8 cellular contexts compared by ENCODE assay signal in the genomic region with DNA sequence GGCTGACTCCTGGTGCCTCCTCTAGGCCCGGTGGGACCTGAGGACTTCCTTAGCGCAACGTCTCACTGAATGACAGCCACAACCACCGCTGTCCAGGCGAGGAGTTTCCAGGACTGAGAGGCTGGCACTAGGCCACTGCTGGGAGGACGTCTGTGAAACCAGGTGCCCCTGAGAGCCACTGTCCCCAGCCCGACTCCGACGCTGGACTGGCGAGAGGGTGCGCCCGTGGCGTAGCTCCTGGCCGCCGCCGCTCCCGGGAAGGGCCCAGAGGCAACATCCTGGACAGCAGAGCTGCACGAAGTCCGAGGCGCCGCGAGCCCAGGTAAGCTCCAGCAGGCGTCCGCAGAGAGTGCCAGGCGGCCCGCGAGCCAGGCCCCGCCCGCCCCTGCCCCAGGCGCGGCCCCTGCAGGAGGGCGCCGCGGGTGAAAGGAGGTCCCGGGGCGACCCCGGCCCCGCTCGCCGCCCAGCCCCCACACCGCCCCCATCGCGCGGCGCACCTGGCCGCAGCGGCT. TPM values are rescaled to one million over a fixed set of nuclear protein-coding genes. Genes with fewer than 3 reads are reported as not detected.
DNase-seq lines count a peak whose midpoint lies in the region; ATAC-seq and TF ChIP-seq lines count a peak whose summit lies in the region.

No MANE protein-coding gene starts in this region.

- peak overlapping the region in 1 of 3 experiments; percentile 86; a peak in 2 of 7 replicates for H3K27ac Mint-ChIP-seq in H9
- H3K27ac Mint-ChIP-seq in activated CD8-positive, alpha-beta T cell treated with anti-CD3 and anti-CD28 coated beads for 36 hours: peak overlapping the region; percentile 83

- H2BK5ac ChIP-seq in H9 (ENCODE audit: insufficient read length, low read length): no peak overlapping the region

- H2AFZ ChIP-seq in H9 (ENCODE audit: low read length): no peak overlapping the region

- peak overlapping the region; percentile 90 for H3K4me2 ChIP-seq in H9 (ENCODE audit: insufficient read depth, insufficient read length, low read length)

- H3K79me1 ChIP-seq in H9 (ENCODE audit: insufficient read depth, low read depth, low read length, poor library complexity, severe bottlenecking): peaks cover 11% of the 10 kb centered on the region

- H3K9ac ChIP-seq in H9 (ENCODE audit: extremely low read depth, insufficient read length, low read length): peak overlapping the region; percentile 72
- peak overlapping the region; percentile 87 to 90 for H3K9ac ChIP-seq in mucosa of rectum (ENCODE audit: low read depth in 1 of 2, low read length in 2 of 2)

- no peak overlapping the region for H3K56ac ChIP-seq in H9 (ENCODE audit: insufficient read length, low read depth, low read length)

- ATAC-seq in activated CD8-positive, alpha-beta T cell treated with anti-CD3 and anti-CD28 coated beads for 36 hours: peak; percentile 12
- no peak for ATAC-seq in HG03457 (IDR thresholded peaks at IDR 0.05; ENCODE audit: unreplicated experiment)

- peak; percentile 53 for DNase-seq in H9
- DNase-seq in LoVo (ENCODE audit: low spot score): peak; percentile 41
- DNase-seq in activated CD8-positive, alpha-beta T cell treated with anti-CD3 and anti-CD28 coated beads for 36 hours: peak; percentile 36
- no peak for DNase-seq in epithelial cell of proximal tubule (ENCODE audit: low read depth)

- peaks cover 9% of the 10 kb centered on the region for H3K23me2 ChIP-seq in H9 (ENCODE audit: insufficient read length, low read depth, low read length, poor library complexity, severe bottlenecking)

- no peak overlapping the region for H2BK12ac ChIP-seq in H9 (ENCODE audit: insufficient read length, low read depth, low read length)

- no peak overlapping the region for H3T11ph ChIP-seq in H9 (ENCODE audit: low read length)

- TF ChIP-seq CTCF in H9 (conservative IDR thresholded peaks at IDR 0.05) (no peak), epithelial cell of proximal tubule (conservative IDR thresholded peaks at IDR 0.05; ENCODE audit: low read depth, low read length) (no peak)
- TF ChIP-seq CTCF in activated CD8-positive, alpha-beta T cell treated with anti-CD3 and anti-CD28 coated beads for 36 hours (IDR thresholded peaks at IDR 0.05): no peak

- no peak overlapping the region for H3K23ac ChIP-seq in H9 (ENCODE audit: insufficient read length, low read depth, low read length)

- no peaks in the 10 kb centered on the region for H4K20me1 ChIP-seq in H9 (ENCODE audit: control insufficient read depth, insufficient read depth, insufficient read length)

- H3K27me3 Mint-ChIP-seq in H9 (ENCODE audit: low read depth): peaks cover 18% of the 10 kb centered on the region
- no peaks in the 10 kb centered on the region for H3K27me3 Mint-ChIP-seq in activated CD8-positive, alpha-beta T cell treated with anti-CD3 and anti-CD28 coated beads for 36 hours

- H3K27ac ChIP-seq in H9 (ENCODE audit: insufficient read length, low read depth, low read length): no peak overlapping the region
- peak overlapping the region; percentile 96 to 97 for H3K27ac ChIP-seq in mucosa of rectum (ENCODE audit: low read depth in 2 of 2, low read length in 2 of 2)
- peak overlapping the region; percentile 97 for H3K27ac ChIP-seq in thymus (ENCODE audit: low read depth)

- CTCF ChIA-PET in activated CD8-positive, alpha-beta T cell treated with anti-CD3 and anti-CD28 coated beads for 36 hours (lab: Charles Lee): interaction anchor here (0.9 to 1.5 kb wide), 3 partner anchors 15 to 58 kb away, joined by 3 to 4 read pairs (median 4); no protein-coding TSS in a partner anchor

- H3K4ac ChIP-seq in H9 (ENCODE audit: low read depth, low read length): no peak overlapping the region

- H3K14ac ChIP-seq in H9 (ENCODE audit: insufficient read depth, low read length): peak overlapping the region; percentile 90; the same call in 1 of the 2 replicates

- H3K27me3 ChIP-seq in H9 (ENCODE audit: insufficient read depth, low read length): no peaks in the 10 kb centered on the region
- H3K27me3 ChIP-seq in mucosa of rectum (ENCODE audit: control insufficient read depth in 2 of 2, insufficient read depth in 2 of 2, low read length in 2 of 2): no peaks in the 10 kb centered on the region
- H3K27me3 ChIP-seq in thymus (ENCODE audit: control insufficient read depth, insufficient read depth): no peaks in the 10 kb centered on the region

- H2BK120ac ChIP-seq in H9 (ENCODE audit: low read depth, low read length, poor library complexity, severe bottlenecking): no peak overlapping the region

- no peaks in the 10 kb centered on the region; a peak in 3 of 5 replicates for H3K9me3 Mint-ChIP-seq in H9
- no peaks in the 10 kb centered on the region for H3K9me3 Mint-ChIP-seq in activated CD8-positive, alpha-beta T cell treated with anti-CD3 and anti-CD28 coated beads for 36 hours

- H3K9me3 ChIP-seq in H9 (ENCODE audit: control insufficient read depth, low read depth, low read length): no peaks in the 10 kb centered on the region
- no peaks in the 10 kb centered on the region for H3K9me3 ChIP-seq in mucosa of rectum (ENCODE audit: control insufficient read depth in 2 of 2, low read length in 2 of 2)
- no peaks in the 10 kb centered on the region for H3K9me3 ChIP-seq in thymus (ENCODE audit: control insufficient read depth)

- no CpG with 5 or more reads among the region's 47 CpGs for WGBS in H9 (ENCODE audit: extremely low coverage, insufficient read length, low lambda C conversion rate)
- WGBS in thymus: under 1% methylated on average over 47 of the region's 47 CpGs

- peak overlapping the region; percentile 96 for H3K4me3 ChIP-seq in GM08714 (ENCODE audit: low read length)
- H3K4me3 ChIP-seq in epithelial cell of proximal tubule (ENCODE audit: low read depth, low read length): peak overlapping the region; percentile 88
- peak overlapping the region; percentile 86 to 88 for H3K4me3 ChIP-seq in mucosa of rectum (ENCODE audit: low read length in 2 of 2)
- peak overlapping the region; percentile 78 for H3K4me3 ChIP-seq in thymus (ENCODE audit: low read length)

- H3K4me1 ChIP-seq in H9 (ENCODE audit: insufficient read depth, low read length) (peaks cover 3% of the 10 kb centered on the region; the same call in 1 of the 2 replicates), mucosa of rectum (ENCODE audit: control insufficient read depth in 2 of 2, insufficient read depth in 2 of 2, low read length in 2 of 2) (peaks cover 39 to 43% of the 10 kb centered on the region in 2 donors), thymus (ENCODE audit: control insufficient read depth, insufficient read depth, low read length) (peaks cover 22% of the 10 kb centered on the region)

- no peak overlapping the region for H2BK15ac ChIP-seq in H9 (ENCODE audit: low read depth, low read length)

- peaks cover 26% of the 10 kb centered on the region; the same call in 1 of the 2 replicates for H3K79me2 ChIP-seq in H9 (ENCODE audit: insufficient read depth, low read length)

- H2AK5ac ChIP-seq in H9 (ENCODE audit: insufficient read length, low read length): no peak overlapping the region

- H4K8ac ChIP-seq in H9 (replicated peaks; ENCODE audit: insufficient read length, low read depth, low read length): no peak overlapping the region

- no peak overlapping the region for H2BK20ac ChIP-seq in H9 (ENCODE audit: low read depth, low read length, poor library complexity, severe bottlenecking)

- peaks cover 0 to 4% (median 3%) of the 10 kb centered on the region in 3 experiments; a peak in 3 of 7 replicates for H3K36me3 Mint-ChIP-seq in H9 (ENCODE audit: insufficient read depth in 1 of 3, low read depth in 3 of 3)
- peaks cover 5% of the 10 kb centered on the region for H3K36me3 Mint-ChIP-seq in activated CD8-positive, alpha-beta T cell treated with anti-CD3 and anti-CD28 coated beads for 36 hours (ENCODE audit: low read depth)

- intact Hi-C loops in activated CD8-positive, alpha-beta T cell treated with anti-CD3 and anti-CD28 coated beads for 36 hours (cut with micrococcal nuclease): no loop called here

- POLR2A ChIA-PET in activated CD8-positive, alpha-beta T cell treated with anti-CD3 and anti-CD28 coated beads for 36 hours (lab: Charles Lee): interaction anchor here (0.7 to 2.0 kb wide), 6 partner anchors 11 to 45 kb away, joined by 3 to 17 read pairs (median 6); no protein-coding TSS in a partner anchor

- H4K5ac ChIP-seq in H9 (ENCODE audit: insufficient read length, low read depth, low read length): no peak overlapping the region

- peak overlapping the region; percentile 83 to 93 for H3K4me3 Mint-ChIP-seq in H9
- peak overlapping the region; percentile 92 for H3K4me3 Mint-ChIP-seq in activated CD8-positive, alpha-beta T cell treated with anti-CD3 and anti-CD28 coated beads for 36 hours

- no peak overlapping the region for H4K91ac ChIP-seq in H9 (ENCODE audit: insufficient read length, low read depth, low read length)

- H3K4me1 Mint-ChIP-seq in H9: peaks cover 26% of the 10 kb centered on the region in 2 experiments
- H3K4me1 Mint-ChIP-seq in activated CD8-positive, alpha-beta T cell treated with anti-CD3 and anti-CD28 coated beads for 36 hours (ENCODE audit: low read depth): peaks cover 42% of the 10 kb centered on the region

- H3K36me3 ChIP-seq in mucosa of rectum (ENCODE audit: control insufficient read depth in 2 of 2, insufficient read depth in 2 of 2, low read length in 2 of 2): no peaks in the 10 kb centered on the region
- H3K36me3 ChIP-seq in thymus (ENCODE audit: control insufficient read depth, insufficient read depth): peaks cover 5% of the 10 kb centered on the region

- peak overlapping the region; percentile 83 for H3K18ac ChIP-seq in H9 (ENCODE audit: insufficient read length, low read depth, low read length)

RNA-seq across cellular contexts. Expression of gene DGCR2, which starts 0.5 kb away (rescaled TPM):
- total RNA-seq in H9 (2021): 47.2 and 50.7 TPM in 2 replicates
- total RNA-seq in activated CD8-positive, alpha-beta T cell treated with anti-CD3 and anti-CD28 coated beads for 36 hours: 10 to 100 TPM; 18.0 to 20.0 TPM
- 44.8 and 51.7 TPM in 2 replicates for total RNA-seq in epithelial cell of proximal tubule
- polyA plus RNA-seq in thymus: 24.1 TPM

RNA-seq across cellular contexts. Expression of gene TSSK2, which starts 9.4 kb away (rescaled TPM):
- total RNA-seq in H9 (2021) (not detected in 2 replicates), epithelial cell of proximal tubule (not detected in 2 replicates)
- not detected for total RNA-seq in activated CD8-positive, alpha-beta T cell treated with anti-CD3 and anti-CD28 coated beads for 36 hours
- polyA plus RNA-seq in thymus: 0.09 TPM

RNA-seq across cellular contexts. Expression of gene ESS2, which starts 22.8 kb away (rescaled TPM):
- total RNA-seq in H9 (2021) (18.7 and 19.4 TPM in 2 replicates), epithelial cell of proximal tubule (17.5 and 25.7 TPM in 2 replicates)
- 10 to 100 TPM; 11.7 to 12.9 TPM for total RNA-seq in activated CD8-positive, alpha-beta T cell treated with anti-CD3 and anti-CD28 coated beads for 36 hours
- polyA plus RNA-seq in thymus: 20.1 TPM

RNA-seq across cellular contexts. Expression of gene GSC2, which starts 28.4 kb away (rescaled TPM):
- total RNA-seq in H9 (2021): 0.22 TPM in 2 replicates
- not detected for total RNA-seq in activated CD8-positive, alpha-beta T cell treated with anti-CD3 and anti-CD28 coated beads for 36 hours
- not detected in 2 replicates for total RNA-seq in epithelial cell of proximal tubule
- polyA plus RNA-seq in thymus: not detected

RNA-seq across cellular contexts. Expression of gene SLC25A1, which starts 56.8 kb away (rescaled TPM):
- total RNA-seq in H9 (2021) (151 and 156 TPM in 2 replicates), epithelial cell of proximal tubule (168 and 211 TPM in 2 replicates)
- 10 to 100 TPM; 56.4 to 57.6 TPM for total RNA-seq in activated CD8-positive, alpha-beta T cell treated with anti-CD3 and anti-CD28 coated beads for 36 hours
- 15.3 TPM for polyA plus RNA-seq in thymus
